ENCODE assay signal across 12 cellular contexts in the genomic region with DNA sequence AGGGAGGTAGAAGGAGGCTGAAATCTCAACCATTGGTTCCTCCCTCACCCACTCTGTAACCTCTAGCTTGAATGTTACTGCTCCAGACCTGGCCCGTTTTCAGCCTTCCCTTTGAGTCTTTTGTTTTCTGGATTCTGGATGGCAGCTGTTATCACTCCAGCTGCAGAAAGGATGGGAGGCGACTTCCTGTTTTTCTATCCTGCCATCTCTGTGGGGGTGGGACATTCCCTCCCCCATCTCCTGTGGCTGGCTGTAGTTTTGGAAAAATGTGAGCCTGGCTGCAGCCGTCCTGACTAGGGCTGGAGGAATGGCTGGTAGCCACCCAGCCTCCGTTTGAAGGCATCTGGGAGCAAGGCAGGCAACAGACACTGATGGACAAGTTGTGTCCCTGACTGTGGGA. TPM values are rescaled to one million over a fixed set of nuclear protein-coding genes. Genes with fewer than 3 reads are reported as not detected.
DNase-seq lines count a peak whose midpoint lies in the region; FAIRE-seq and TF ChIP-seq lines count a peak whose summit lies in the region.
"Had no signal": no experiment of that assay in that cellular context is flagged by ENCODE, and none has a peak within 500 bp of the region (broad histone marks: within the 10 kb centered on the region; RNA-seq: fewer than 3 reads in every experiment).

No MANE protein-coding gene starts in this region.

- H3K27ac Mint-ChIP-seq in Caco-2 (ENCODE audit: unreplicated experiment) (peak overlapping the region; percentile 98), neural crest cell (ENCODE audit: unreplicated experiment) (peak overlapping the region; percentile 37)
- H3K27ac Mint-ChIP-seq: activated T-cell treated with anti-CD3 and anti-CD28 coated beads, Interleukin-2, amount 50 U/mL, for 72 hours had no signal

- peak overlapping the region in 3 of 4 donors; percentile 6 to 58 (median 31) for H3K27ac ChIP-seq in esophagus muscularis mucosa (replicated peaks in 1 of 4)

- POLR2A ChIA-PET in Caco-2 (lab: Charles Lee) = no interaction called here

- WGBS in esophagus muscularis mucosa = 50% methylated on average over 4 of the region's 4 CpGs

- H3K36me3 Mint-ChIP-seq in Caco-2 (ENCODE audit: insufficient read depth, unreplicated experiment) (peaks cover 17% of the 10 kb centered on the region), neural crest cell (ENCODE audit: low read depth) (no peaks in the 10 kb centered on the region)

- BruUV-seq in Caco-2 (replicated peaks; lab: Mats Ljungman, UMichigan) = no TSS peak

- no peak overlapping the region for H3K4me3 ChIP-seq in Caco-2 (ENCODE audit: low read depth, low read length)
- no peak overlapping the region for H3K4me3 ChIP-seq in esophagus muscularis mucosa
- H3K4me3 ChIP-seq: transverse colon had no signal

- FAIRE-seq in RCC 7860 (lab: Jason Lieb, UNC) = no peak

- CTCF ChIA-PET in Caco-2 (lab: Charles Lee) = no interaction called here

- peaks cover 34% of the 10 kb centered on the region for H3K4me1 Mint-ChIP-seq in Caco-2 (ENCODE audit: low read depth, unreplicated experiment)
- peaks cover 49% of the 10 kb centered on the region for H3K4me1 Mint-ChIP-seq in neural crest cell

- TF ChIP-seq CTCF in Caco-2 (IDR thresholded peaks at IDR 0.05; ENCODE audit: insufficient read depth in 1 of 2, low read depth in 1 of 2, low read length in 1 of 2, severe bottlenecking in 1 of 2, unreplicated experiment in 1 of 2) (no peak), esophagus muscularis mucosa (IDR thresholded peaks at IDR 0.05) (no peak), neural crest cell (conservative IDR thresholded peaks at IDR 0.05) (no peak)

- H3K27me3 Mint-ChIP-seq in Caco-2 (ENCODE audit: insufficient read depth, unreplicated experiment) = no peaks in the 10 kb centered on the region
- H3K27me3 Mint-ChIP-seq in neural crest cell (ENCODE audit: low read depth) = no peaks in the 10 kb centered on the region

- H3K4me1 ChIP-seq in Caco-2 (peaks cover 27% of the 10 kb centered on the region), esophagus muscularis mucosa (peaks cover 21 to 40% (median 37%) of the 10 kb centered on the region in 4 donors)

- no peak overlapping the region for H3K4me3 Mint-ChIP-seq in Caco-2 (ENCODE audit: unreplicated experiment)
- H3K4me3 Mint-ChIP-seq in neural crest cell = peak overlapping the region; percentile 72
- H3K4me3 Mint-ChIP-seq: activated T-cell treated with anti-CD3 and anti-CD28 coated beads, Interleukin-2, amount 50 U/mL, for 72 hours had no signal

- DNase-seq in Caco-2 (no peak), NCI-H146 treated with DMSO at 0.1 percent for 48 hours (lab: John Stamatoyannopoulos, UW; ENCODE audit: unreplicated experiment) (peak; percentile 17), esophagus muscularis mucosa (ENCODE audit: extremely low spot score) (no peak), neural crest cell (ENCODE audit: low read depth, low spot score) (no peak), RCC 7860 (ENCODE audit: low spot score) (no peak), cerebellar nuclear complex (lab: John Stamatoyannopoulos, UW) (no peak), T1000 (lab: John Stamatoyannopoulos, UW) (no peak)
- DNase-seq in activated CD4-positive, alpha-beta T cell treated with anti-CD3 and anti-CD28 coated beads, Interleukin-2, amount 50 U/mL, for 4 hours = no peak
- DNase-seq: activated T-cell treated with anti-CD3 and anti-CD28 coated beads, Interleukin-2, amount 50 U/mL, for 72 hours; effector CD4-positive, alpha-beta T cell; NCI-H1105 treated with DMSO at 0.1 percent for 48 hours; transverse colon had no signal

- no peaks in the 10 kb centered on the region for H3K36me3 ChIP-seq in Caco-2 (ENCODE audit: control insufficient read depth, insufficient read depth, low read length)
- no peaks in the 10 kb centered on the region for H3K36me3 ChIP-seq in esophagus muscularis mucosa
- H3K36me3 ChIP-seq: transverse colon had no signal

- intact Hi-C loops in Caco-2 (cut with micrococcal nuclease; ENCODE audit: unreplicated experiment) (loop anchor here (5.0 kb wide), 4 partner anchors 96 to 181 kb away; no protein-coding TSS in a partner anchor), esophagus muscularis mucosa (cut with DNase I) (no loop called here)

- TF ChIP-seq POLR2A in esophagus muscularis mucosa (IDR thresholded peaks at IDR 0.05; ENCODE audit: low read depth) = no peak

- H3K9me3 Mint-ChIP-seq in Caco-2 (ENCODE audit: unreplicated experiment) = no peaks in the 10 kb centered on the region
- H3K9me3 Mint-ChIP-seq in neural crest cell = no peaks in the 10 kb centered on the region
- H3K9me3 Mint-ChIP-seq: activated T-cell treated with anti-CD3 and anti-CD28 coated beads, Interleukin-2, amount 50 U/mL, for 72 hours had no signal

- H3K9me3 ChIP-seq in Caco-2 = no peaks in the 10 kb centered on the region
- H3K9me3 ChIP-seq in esophagus muscularis mucosa = no peaks in the 10 kb centered on the region
- H3K9me3 ChIP-seq: transverse colon had no signal

- H3K27me3 ChIP-seq in Caco-2 (replicated peaks; ENCODE audit: control insufficient read depth, insufficient read depth, low read length) (no peaks in the 10 kb centered on the region), esophagus muscularis mucosa (no peaks in the 10 kb centered on the region)
- H3K27me3 ChIP-seq: transverse colon had no signal

- no peak for TF ChIP-seq EP300 in esophagus muscularis mucosa (IDR thresholded peaks at IDR 0.05)

RNA-seq across cellular contexts. Expression of gene PPFIBP1, which starts 2.9 kb away (rescaled TPM):
- total RNA-seq in Caco-2 (2022) (109 and 134 TPM in 2 replicates), esophagus muscularis mucosa (10 to 100 TPM; 53.2 to 79.0 (median 66.5) TPM), neural crest cell (47.5 and 49.2 TPM in 2 replicates)
